Comparison of ENCODE assay signal across 19 cellular contexts in the genomic region with DNA sequence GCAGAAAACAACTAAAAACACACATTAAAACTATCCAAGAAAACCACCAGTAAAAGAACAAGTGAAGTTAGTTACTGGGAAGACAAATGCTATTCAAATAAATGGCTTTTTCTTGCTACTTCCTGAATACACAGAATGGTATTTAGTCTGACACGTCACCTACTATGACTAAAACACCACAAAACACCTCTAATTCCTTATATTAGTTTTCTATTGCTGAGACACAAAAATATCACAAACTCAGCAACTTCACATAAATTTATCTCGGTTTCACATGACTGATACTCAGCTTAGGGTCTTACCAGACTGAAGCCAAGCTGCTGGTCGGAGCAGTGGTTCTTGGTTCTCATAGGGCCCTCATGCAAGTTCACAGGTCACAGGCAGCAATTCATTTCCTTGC. TPM values are rescaled to one million over a fixed set of nuclear protein-coding genes. Genes with fewer than 3 reads are reported as not detected.
DNase-seq lines count a peak whose midpoint lies in the region; ATAC-seq and TF ChIP-seq lines count a peak whose summit lies in the region.
"Had no signal": no experiment of that assay in that cellular context is flagged by ENCODE, and none has a peak within 500 bp of the region (broad histone marks: within the 10 kb centered on the region; RNA-seq: fewer than 3 reads in every experiment).

No MANE protein-coding gene starts in this region.

- DNase-seq in activated CD4-positive, alpha-beta memory T cell treated with anti-CD3 and anti-CD28 coated beads for 36 hours, result no peak
- DNase-seq in activated CD4-positive, alpha-beta memory T cell treated with anti-CD3 and anti-CD28 coated beads, Interleukin-2, amount 10 ng/mL, durations not matched to agents 7 days and 5 days, result no peak
- DNase-seq in CD4-positive, alpha-beta T cell, result no peak
- DNase-seq in astrocyte of the hippocampus (ENCODE audit: low read depth, low spot score), result peak; percentile 10
- no peak for DNase-seq in naive thymus-derived CD8-positive, alpha-beta T cell
- no peak for DNase-seq in upper lobe of left lung
- DNase-seq in stimulated activated CD4-positive, alpha-beta T cell treated with anti-CD3 and anti-CD28 coated beads, Interleukin-4, amount 100 ng/mL, for 24 hours, result no peak
- DNase-seq in NCI-H748 treated with DMSO at 0.1 percent for 48 hours (lab: John Stamatoyannopoulos, UW), result no peak
- DNase-seq: AML-193, C1 segment of cervical spinal cord, EL, IMR-90, NCI-H1092 treated with DMSO at 0.1 percent for 48 hours, NCI-H1436 treated with DMSO at 0.1 percent for 48 hours, NCI-H2029, NCI-H2227 treated with DMSO at 0.1 percent for 48 hours, NCI-H510A had no signal

- CTCF ChIA-PET in activated CD4-positive, alpha-beta memory T cell treated with anti-CD3 and anti-CD28 coated beads for 36 hours (lab: Charles Lee), result no interaction called here
- CTCF ChIA-PET in activated CD4-positive, alpha-beta memory T cell treated with anti-CD3 and anti-CD28 coated beads, Interleukin-2, amount 10 ng/mL, durations not matched to agents 7 days and 5 days (lab: Charles Lee), result no interaction called here
- CTCF ChIA-PET in CD4-positive, alpha-beta T cell (lab: Charles Lee), result no interaction called here

- H3K27me3 ChIP-seq in CD4-positive, alpha-beta T cell (ENCODE audit: control insufficient read depth, insufficient read depth, low read length), result no peaks in the 10 kb centered on the region
- no peaks in the 10 kb centered on the region for H3K27me3 ChIP-seq in upper lobe of left lung

- ATAC-seq in CD4-positive, alpha-beta T cell (ENCODE audit: poor library complexity), result no peak
- no peak for ATAC-seq in naive thymus-derived CD8-positive, alpha-beta T cell
- ATAC-seq in upper lobe of left lung (ENCODE audit: low FRiP score in 2 of 2), result no peak

- intact Hi-C loops in activated CD4-positive, alpha-beta memory T cell treated with anti-CD3 and anti-CD28 coated beads for 36 hours (cut with micrococcal nuclease), result loop anchor here (10.0 kb wide), 1 partner anchor 219 kb away; no protein-coding TSS in a partner anchor
- intact Hi-C loops in CD4-positive, alpha-beta T cell (cut with DNase I, micrococcal nuclease), result no loop called here

- TF ChIP-seq EP300 in upper lobe of left lung (IDR thresholded peaks at IDR 0.05), result no peak

- TF ChIP-seq POLR2A in upper lobe of left lung (IDR thresholded peaks at IDR 0.05), result no peak

- peaks cover 8 to 13% (median 10%) of the 10 kb centered on the region in 4 donors for H3K4me1 ChIP-seq in upper lobe of left lung

- no peaks in the 10 kb centered on the region for H3K9me3 Mint-ChIP-seq in activated CD4-positive, alpha-beta memory T cell treated with anti-CD3 and anti-CD28 coated beads for 36 hours
- H3K9me3 Mint-ChIP-seq in activated CD4-positive, alpha-beta memory T cell treated with anti-CD3 and anti-CD28 coated beads, Interleukin-2, amount 10 ng/mL, durations not matched to agents 7 days and 5 days, result no peaks in the 10 kb centered on the region
- no peaks in the 10 kb centered on the region for H3K9me3 Mint-ChIP-seq in CD4-positive, alpha-beta T cell
- H3K9me3 Mint-ChIP-seq in naive thymus-derived CD8-positive, alpha-beta T cell, result no peaks in the 10 kb centered on the region

- peaks cover 33% of the 10 kb centered on the region for H3K36me3 Mint-ChIP-seq in activated CD4-positive, alpha-beta memory T cell treated with anti-CD3 and anti-CD28 coated beads for 36 hours
- peaks cover 48% of the 10 kb centered on the region for H3K36me3 Mint-ChIP-seq in activated CD4-positive, alpha-beta memory T cell treated with anti-CD3 and anti-CD28 coated beads, Interleukin-2, amount 10 ng/mL, durations not matched to agents 7 days and 5 days (ENCODE audit: low read depth)
- peaks cover 73% of the 10 kb centered on the region for H3K36me3 Mint-ChIP-seq in CD4-positive, alpha-beta T cell (ENCODE audit: low read depth)
- H3K36me3 Mint-ChIP-seq in naive thymus-derived CD8-positive, alpha-beta T cell, result peaks cover 4 to 67% (median 20%) of the 10 kb centered on the region in 3 donors

- no peak overlapping the region for H3K27ac ChIP-seq in CD4-positive, alpha-beta T cell (ENCODE audit: low read depth, low read length)
- no peak overlapping the region for H3K27ac ChIP-seq in upper lobe of left lung
- H3K27ac ChIP-seq: KMS-11, RWPE1 had no signal

- no peaks in the 10 kb centered on the region for H3K9me3 ChIP-seq in CD4-positive, alpha-beta T cell (ENCODE audit: control insufficient read depth, low read length)
- H3K9me3 ChIP-seq in upper lobe of left lung, result no peaks in the 10 kb centered on the region

- no peaks in the 10 kb centered on the region for H3K27me3 Mint-ChIP-seq in activated CD4-positive, alpha-beta memory T cell treated with anti-CD3 and anti-CD28 coated beads for 36 hours
- H3K27me3 Mint-ChIP-seq in activated CD4-positive, alpha-beta memory T cell treated with anti-CD3 and anti-CD28 coated beads, Interleukin-2, amount 10 ng/mL, durations not matched to agents 7 days and 5 days, result no peaks in the 10 kb centered on the region
- H3K27me3 Mint-ChIP-seq in CD4-positive, alpha-beta T cell, result no peaks in the 10 kb centered on the region
- no peaks in the 10 kb centered on the region for H3K27me3 Mint-ChIP-seq in naive thymus-derived CD8-positive, alpha-beta T cell

- H3K27ac Mint-ChIP-seq in activated CD4-positive, alpha-beta memory T cell treated with anti-CD3 and anti-CD28 coated beads for 36 hours, result peak overlapping the region; percentile 53
- H3K27ac Mint-ChIP-seq in activated CD4-positive, alpha-beta memory T cell treated with anti-CD3 and anti-CD28 coated beads, Interleukin-2, amount 10 ng/mL, durations not matched to agents 7 days and 5 days, result no peak overlapping the region
- H3K27ac Mint-ChIP-seq in CD4-positive, alpha-beta T cell, result peak overlapping the region; percentile 57
- peak overlapping the region in 6 of 10 donors; percentile 12 to 65 (median 46) for H3K27ac Mint-ChIP-seq in naive thymus-derived CD8-positive, alpha-beta T cell

- H3K4me3 Mint-ChIP-seq in activated CD4-positive, alpha-beta memory T cell treated with anti-CD3 and anti-CD28 coated beads for 36 hours, result no peak overlapping the region
- H3K4me3 Mint-ChIP-seq in activated CD4-positive, alpha-beta memory T cell treated with anti-CD3 and anti-CD28 coated beads, Interleukin-2, amount 10 ng/mL, durations not matched to agents 7 days and 5 days, result no peak overlapping the region
- H3K4me3 Mint-ChIP-seq in CD4-positive, alpha-beta T cell, result no peak overlapping the region
- H3K4me3 Mint-ChIP-seq in naive thymus-derived CD8-positive, alpha-beta T cell, result no peak overlapping the region

- H3K4me1 Mint-ChIP-seq in activated CD4-positive, alpha-beta memory T cell treated with anti-CD3 and anti-CD28 coated beads for 36 hours (ENCODE audit: low read depth), result peaks cover 23% of the 10 kb centered on the region
- H3K4me1 Mint-ChIP-seq in activated CD4-positive, alpha-beta memory T cell treated with anti-CD3 and anti-CD28 coated beads, Interleukin-2, amount 10 ng/mL, durations not matched to agents 7 days and 5 days, result peaks cover 40% of the 10 kb centered on the region
- H3K4me1 Mint-ChIP-seq in CD4-positive, alpha-beta T cell (ENCODE audit: low read depth), result peaks cover 57% of the 10 kb centered on the region
- peaks cover 30 to 60% (median 51%) of the 10 kb centered on the region in 4 donors for H3K4me1 Mint-ChIP-seq in naive thymus-derived CD8-positive, alpha-beta T cell

- POLR2A ChIA-PET in activated CD4-positive, alpha-beta memory T cell treated with anti-CD3 and anti-CD28 coated beads for 36 hours (lab: Charles Lee), result no interaction called here
- POLR2A ChIA-PET in activated CD4-positive, alpha-beta memory T cell treated with anti-CD3 and anti-CD28 coated beads, Interleukin-2, amount 10 ng/mL, durations not matched to agents 7 days and 5 days (lab: Charles Lee), result no interaction called here
- POLR2A ChIA-PET in CD4-positive, alpha-beta T cell (lab: Charles Lee), result no interaction called here
- POLR2A ChIA-PET in naive thymus-derived CD8-positive, alpha-beta T cell (lab: Charles Lee), result no interaction called here

- H3K4me3 ChIP-seq in upper lobe of left lung, result no peak overlapping the region

- WGBS in upper lobe of left lung, 2 donors, result 82 to 85% methylated on average over 3 of the region's 3 CpGs

- peaks cover 0 to 33% (median 12%) of the 10 kb centered on the region in 4 donors for H3K36me3 ChIP-seq in upper lobe of left lung

- no peak for TF ChIP-seq CTCF in CD4-positive, alpha-beta T cell (IDR thresholded peaks at IDR 0.05)
- TF ChIP-seq CTCF in upper lobe of left lung (IDR thresholded peaks at IDR 0.05), result no peak

RNA-seq across cellular contexts. Expression of gene DMAC1, which starts 5.4 kb away (rescaled TPM):
- 10 to 100 TPM; 45.4 to 46.6 TPM for total RNA-seq in activated CD4-positive, alpha-beta memory T cell treated with anti-CD3 and anti-CD28 coated beads for 36 hours
- total RNA-seq in activated CD4-positive, alpha-beta memory T cell treated with anti-CD3 and anti-CD28 coated beads, Interleukin-2, amount 10 ng/mL, durations not matched to agents 7 days and 5 days, result 10 to 100 TPM; 46.5 to 50.1 TPM
- 1 to 10 TPM; 9.5 to 9.9 TPM for total RNA-seq in CD4-positive, alpha-beta T cell
- total RNA-seq in naive thymus-derived CD8-positive, alpha-beta T cell, result 10 to 100 TPM; 34.7 to 35.7 TPM
- polyA plus RNA-seq in naive thymus-derived CD8-positive, alpha-beta T cell, result 10 to 100 TPM; 52.8 to 69.9 (median 60.8) TPM
- 10 to 100 TPM in 3 of 6 donors, 1 to 10 TPM in 3; 5.9 to 37.4 (median 10.9) TPM for total RNA-seq in upper lobe of left lung
